15 cellular contexts compared by ENCODE assay signal in genomic region chr17:79463421-79464309, GRCh38.
DNase-seq lines count a peak whose midpoint lies in the region; ATAC-seq and TF ChIP-seq lines count a peak whose summit lies in the region.
"Had no signal": no experiment of that assay in that cellular context is flagged by ENCODE, and none has a peak within 500 bp of the region (broad histone marks: within the 10 kb centered on the region; RNA-seq: fewer than 3 reads in every experiment).

No MANE protein-coding gene starts in this region.

- ATAC-seq in IMR-90 (ENCODE audit: low read depth) (no peak), GM21786 (IDR thresholded peaks at IDR 0.05; ENCODE audit: unreplicated experiment) (no peak), GM19463 (IDR thresholded peaks at IDR 0.05; ENCODE audit: unreplicated experiment) (no peak)

- H2AFZ ChIP-seq in IMR-90 (replicated peaks; ENCODE audit: low read length, poor library complexity) = no peak overlapping the region
- H2AFZ ChIP-seq: GM23338 had no signal

- intact Hi-C loops in IMR-90 (cut with micrococcal nuclease) = no loop called here

- DNase-seq in IMR-90 (no peak), NCI-H524 treated with DMSO at 0.1 percent for 48 hours (lab: John Stamatoyannopoulos, UW) (peak; percentile 35), NCI-H2107 (lab: John Stamatoyannopoulos, UW) (no peak), SKM-1 treated with dmso at 0.1 percent for 144 hours (lab: John Stamatoyannopoulos, UW; ENCODE audit: unreplicated experiment) (no peak)
- DNase-seq: GDM1; HCEC 1CT; MM.1S; NCI-H1092 treated with DMSO at 0.1 percent for 48 hours; NCI-H748 treated with DMSO at 0.1 percent for 48 hours; NK-92 treated with Interleukin-12 subunit alpha and Interleukin-12 subunit beta, amount 100 ng/mL, for 24 hours; Peyer's patch had no signal

- no peaks in the 10 kb centered on the region for H3K4me1 ChIP-seq in IMR-90 (ENCODE audit: control insufficient read depth, insufficient read depth, low read length)
- H3K4me1 ChIP-seq: Peyer's patch had no signal

- H2BK15ac ChIP-seq in IMR-90 (ENCODE audit: low read depth, low read length) = no peak overlapping the region

- TF ChIP-seq CTCF in IMR-90 (conservative IDR thresholded peaks at IDR 0.05; ENCODE audit: low read depth, low read length) = no peak

- H4K5ac ChIP-seq in IMR-90 (ENCODE audit: low read depth, low read length) = no peak overlapping the region

- H4K8ac ChIP-seq in IMR-90 (ENCODE audit: low read depth in 2 of 2, low read length in 2 of 2) = no peak overlapping the region

- dilution Hi-C loops in IMR-90 (cut with HindIII; ENCODE audit: low sequenced_read_pairs, unreplicated experiment) = no loop called here

- no peak overlapping the region for H3K56ac ChIP-seq in IMR-90 (ENCODE audit: extremely low read depth, insufficient read depth, low read length)

- H2BK120ac ChIP-seq in IMR-90 (ENCODE audit: low read depth, low read length) = no peak overlapping the region

- no peak overlapping the region for H2BK5ac ChIP-seq in IMR-90 (ENCODE audit: low read depth, low read length, poor library complexity, severe bottlenecking)

- CTCF ChIA-PET in IMR-90 (lab: Yijun Ruan, JAX) = no interaction called here

- POLR2A ChIA-PET in IMR-90 (lab: Charles Lee; ENCODE audit: unreplicated experiment) = no interaction called here

- no peak overlapping the region for H3K4ac ChIP-seq in IMR-90 (ENCODE audit: low read depth, low read length)

- H3K23ac ChIP-seq in IMR-90 (ENCODE audit: low read depth, low read length) = no peak overlapping the region

- no peak overlapping the region for H3K18ac ChIP-seq in IMR-90 (ENCODE audit: low read depth, low read length)

- H3K9me1 ChIP-seq in IMR-90 (ENCODE audit: insufficient read depth, low read length) = no peaks in the 10 kb centered on the region

- H3K14ac ChIP-seq in IMR-90 (replicated peaks; ENCODE audit: low read depth, low read length) = no peak overlapping the region

- H3K9me3 ChIP-seq in IMR-90 (ENCODE audit: control insufficient read depth, insufficient read depth, low read length) = no peaks in the 10 kb centered on the region
- H3K9me3 ChIP-seq: Peyer's patch had no signal

- BruUV-seq in IMR-90 (replicated peaks; lab: Mats Ljungman, UMichigan) = no TSS peak

- no peaks in the 10 kb centered on the region for H3K36me3 ChIP-seq in IMR-90 (ENCODE audit: control insufficient read depth, insufficient read depth, low read length)
- H3K36me3 ChIP-seq: Peyer's patch had no signal

- no peak overlapping the region for H3K4me3 ChIP-seq in IMR-90 (ENCODE audit: insufficient read depth, low read depth, low read length)
- H3K4me3 ChIP-seq: GM23338, Peyer's patch had no signal

- in situ Hi-C loops in IMR-90 (cut with MboI; ENCODE audit: low sequenced_read_pairs) = no loop called here

- no peak overlapping the region for H2AK5ac ChIP-seq in IMR-90 (ENCODE audit: low read depth, low read length)

- 80% methylated on average over 24 of the region's 35 CpGs; no CpG with 5 or more reads in 1 of the 2 experiments for WGBS in IMR-90 (ENCODE audit: extremely low coverage in 2 of 2, insufficient read length in 1 of 2), 2 experiments

- no peak overlapping the region for H3K27ac ChIP-seq in IMR-90 (ENCODE audit: insufficient read depth, low read length)
- H3K27ac ChIP-seq in layer of hippocampus (ENCODE audit: low read depth, low read length) = peak overlapping the region; percentile 46
- H3K27ac ChIP-seq: Peyer's patch had no signal

- no peak overlapping the region for H2BK20ac ChIP-seq in IMR-90 (ENCODE audit: low read depth, low read length)

- no peak overlapping the region for H4K91ac ChIP-seq in IMR-90 (ENCODE audit: insufficient read depth, low read depth, low read length)

- H3K79me1 ChIP-seq in IMR-90 (ENCODE audit: low read depth in 1 of 2, low read length in 2 of 2) = no peaks in the 10 kb centered on the region

- H3K9ac ChIP-seq in IMR-90 (ENCODE audit: low read depth, low read length) = no peak overlapping the region

- TF ChIP-seq RAD21 in IMR-90 (IDR thresholded peaks at IDR 0.05; ENCODE audit: low read length) = no peak

- no peaks in the 10 kb centered on the region for H4K20me1 ChIP-seq in IMR-90 (ENCODE audit: insufficient read depth, low read length)

- TF ChIP-seq POLR2A in IMR-90 (IDR thresholded peaks at IDR 0.05; ENCODE audit: low read depth, low read length) = no peak

- peak overlapping the region; percentile 42 for H2AK9ac ChIP-seq in IMR-90 (replicated peaks; ENCODE audit: low read depth, low read length, poor library complexity)

- no peak overlapping the region for H3K4me2 ChIP-seq in IMR-90 (ENCODE audit: low read depth, low read length)
- H3K4me2 ChIP-seq: GM23338 had no signal

- H3K27me3 ChIP-seq in IMR-90 (ENCODE audit: control insufficient read depth, insufficient read depth, low read length) (no peaks in the 10 kb centered on the region), layer of hippocampus (ENCODE audit: control insufficient read depth, insufficient read depth, low read length) (peaks cover 5% of the 10 kb centered on the region)
- H3K27me3 ChIP-seq: Peyer's patch had no signal

TF ChIP-seq in IMR-90, 13 proteins besides CTCF, POLR2A, EP300 and RAD21:
- TF ChIP-seq NFE2L2 (IDR thresholded peaks at IDR 0.05; ENCODE audit: low read depth, low read length) = no peak
- no peak for TF ChIP-seq SMC3 (IDR thresholded peaks at IDR 0.05; ENCODE audit: low read depth, low read length)
- TF ChIP-seq CHD1 (IDR thresholded peaks at IDR 0.05; ENCODE audit: low read depth, low read length) = no peak
- TF ChIP-seq ELK1 (IDR thresholded peaks at IDR 0.05; ENCODE audit: borderline replicate concordance, low read depth, low read length) = no peak
- no peak for TF ChIP-seq FOS (IDR thresholded peaks at IDR 0.05; ENCODE audit: low read depth, low read length)
- TF ChIP-seq USF2 (IDR thresholded peaks at IDR 0.05; ENCODE audit: low read depth, low read length) = no peak
- no peak for TF ChIP-seq MAFK (IDR thresholded peaks at IDR 0.05; ENCODE audit: low read depth, low read length)
- no peak for TF ChIP-seq MAZ (IDR thresholded peaks at IDR 0.05; ENCODE audit: borderline replicate concordance, low read depth, low read length)
